ENCODE assay signal across 1 cellular context in the genomic region with DNA sequence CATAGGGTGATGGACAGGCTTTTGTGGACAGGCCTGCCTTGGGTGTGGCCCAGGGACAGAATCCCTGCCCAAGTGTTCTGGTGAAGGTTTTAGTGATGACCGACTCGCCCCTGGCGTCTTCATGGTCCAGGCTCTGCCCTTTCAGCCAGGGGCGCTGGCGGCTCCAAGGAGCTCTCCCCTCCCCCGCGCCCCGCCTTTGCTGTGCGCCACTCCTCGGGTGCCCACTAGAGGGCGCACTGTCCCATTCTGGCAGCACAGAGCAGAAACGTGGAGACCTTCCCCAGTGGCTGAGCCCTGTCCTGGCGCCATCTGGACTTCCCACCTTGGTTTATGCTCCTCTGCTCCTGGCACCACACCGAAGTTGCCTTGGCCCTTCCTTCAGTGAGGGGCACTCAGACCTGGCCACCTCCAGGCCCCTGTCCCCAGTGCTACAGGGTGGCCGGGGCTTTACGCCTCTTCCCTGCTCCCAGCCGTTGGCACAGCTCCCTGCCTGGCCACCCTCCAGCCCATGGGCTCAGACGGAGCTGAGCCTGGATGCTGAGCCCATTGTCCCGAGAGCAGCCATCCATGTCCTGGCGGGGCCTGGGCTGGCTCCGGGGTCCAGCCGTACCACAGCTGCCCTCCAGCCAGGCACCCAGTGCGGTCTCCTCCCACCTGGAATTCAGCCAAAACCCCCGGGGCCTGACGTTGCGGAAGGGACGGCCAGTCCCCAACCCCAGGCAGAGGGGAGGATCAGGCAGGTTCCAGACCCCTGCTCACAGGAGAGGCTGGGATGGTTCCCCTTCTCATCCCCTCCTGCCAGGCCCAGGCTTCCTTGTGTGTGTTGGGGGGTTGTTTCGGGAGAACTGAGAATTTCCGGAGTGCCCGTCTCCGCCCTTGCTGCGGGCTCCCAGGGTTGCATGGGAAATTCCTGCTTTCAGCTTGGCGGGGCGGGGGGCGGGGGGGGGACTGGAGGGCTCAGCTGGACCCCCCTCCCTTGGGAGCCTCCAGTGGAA.
TF ChIP-seq lines count a peak whose summit lies in the region.

No MANE protein-coding gene starts in this region.

TF ChIP-seq in HepG2, 621 proteins besides CTCF, POLR2A, EP300 and RAD21 (continued from another document and continues in another):
- TF ChIP-seq MAFG (CRISPR knock-in tag; IDR thresholded peaks at IDR 0.05) (no peak), YEATS4 (CRISPR knock-in tag; IDR thresholded peaks at IDR 0.05; ENCODE audit: borderline replicate concordance) (no peak), ZNF143 (CRISPR knock-in tag; IDR thresholded peaks at IDR 0.05) (0 out of 2 replicates have a peak, but pooled peaks have one; percentile 8), KLF11 (CRISPR knock-in tag; IDR thresholded peaks at IDR 0.05) (no peak), ZNF570 (CRISPR knock-in tag; IDR thresholded peaks at IDR 0.05; ENCODE audit: borderline replicate concordance) (no peak), REPIN1 (CRISPR knock-in tag; IDR thresholded peaks at IDR 0.05; ENCODE audit: borderline replicate concordance, low read depth) (no peak; the same call in 1 of the 2 replicates), ZNF598 (CRISPR knock-in tag; IDR thresholded peaks at IDR 0.05; ENCODE audit: borderline replicate concordance) (0 out of 2 replicates have a peak, but pooled peaks have one; percentile 53), HNF4A (CRISPR knock-in tag; IDR thresholded peaks at IDR 0.05) (no peak), PAWR (CRISPR knock-in tag; IDR thresholded peaks at IDR 0.05; ENCODE audit: borderline replicate concordance) (no peak), ZNF75D (CRISPR knock-in tag; IDR thresholded peaks at IDR 0.05; ENCODE audit: borderline replicate concordance) (no peak), U2AF1 (optimal IDR thresholded peaks at IDR 0.05; ENCODE audit: low read depth, low read length) (peak; percentile 48), ZNF724P (CRISPR knock-in tag; IDR thresholded peaks at IDR 0.05; ENCODE audit: borderline replicate concordance) (no peak), ZNF839 (CRISPR knock-in tag; IDR thresholded peaks at IDR 0.05; ENCODE audit: borderline replicate concordance) (no peak), MTA1 (CRISPR knock-in tag; IDR thresholded peaks at IDR 0.05; ENCODE audit: borderline replicate concordance) (no peak), KDM1A (CRISPR knock-in tag; IDR thresholded peaks at IDR 0.05) (no peak), SNAPC2 (CRISPR knock-in tag; IDR thresholded peaks at IDR 0.05) (no peak), ZNF101 (CRISPR knock-in tag; IDR thresholded peaks at IDR 0.05; ENCODE audit: borderline replicate concordance, low read depth) (no peak), NONO (IDR thresholded peaks at IDR 0.05) (no peak), NONO (CRISPR knock-in tag; conservative IDR thresholded peaks at IDR 0.05) (peak; percentile 70; the same call in 1 of the 2 replicates), ZNF558 (CRISPR knock-in tag; IDR thresholded peaks at IDR 0.05; ENCODE audit: borderline replicate concordance) (no peak), RXRA (CRISPR knock-in tag; IDR thresholded peaks at IDR 0.05) (peak; percentile 59; the same call in 1 of the 2 replicates), SRSF9 (IDR thresholded peaks at IDR 0.05; ENCODE audit: borderline replicate concordance, insufficient read depth, low read depth, low read length, poor library complexity, severe bottlenecking) (no peak), MED13 (CRISPR knock-in tag; IDR thresholded peaks at IDR 0.05) (no peak), NFKBIZ (CRISPR knock-in tag; IDR thresholded peaks at IDR 0.05) (no peak), DNMT1 (CRISPR knock-in tag; IDR thresholded peaks at IDR 0.05) (no peak), ETV5 (CRISPR knock-in tag; IDR thresholded peaks at IDR 0.05; ENCODE audit: borderline replicate concordance) (no peak; the same call in 1 of the 2 replicates), ZNF660 (CRISPR knock-in tag; IDR thresholded peaks at IDR 0.05; ENCODE audit: borderline replicate concordance, low read depth) (no peak), GPN1 (CRISPR knock-in tag; IDR thresholded peaks at IDR 0.05; ENCODE audit: borderline replicate concordance) (no peak), ZNF7 (CRISPR knock-in tag; IDR thresholded peaks at IDR 0.05) (no peak), ZFP82 (CRISPR knock-in tag; IDR thresholded peaks at IDR 0.05; ENCODE audit: borderline replicate concordance) (no peak), ZNF562 (CRISPR knock-in tag; IDR thresholded peaks at IDR 0.05; ENCODE audit: borderline replicate concordance) (no peak), ZNF30 (CRISPR knock-in tag; IDR thresholded peaks at IDR 0.05) (no peak), PCBP2 (optimal IDR thresholded peaks at IDR 0.05; ENCODE audit: low read depth, low read length, poor library complexity, severe bottlenecking) (no peak), ZNF224 (CRISPR knock-in tag; IDR thresholded peaks at IDR 0.05) (peak; percentile 49; the same call in 1 of the 2 replicates), ZNF878 (CRISPR knock-in tag; IDR thresholded peaks at IDR 0.05) (no peak), HHEX (CRISPR knock-in tag; IDR thresholded peaks at IDR 0.05) (no peak), CC2D1A (CRISPR knock-in tag; IDR thresholded peaks at IDR 0.05) (no peak), KDM5A (IDR thresholded peaks at IDR 0.05; ENCODE audit: borderline replicate concordance, low read length) (no peak), ZNF33A (CRISPR knock-in tag; IDR thresholded peaks at IDR 0.05; ENCODE audit: borderline replicate concordance) (no peak), RELA (CRISPR knock-in tag; IDR thresholded peaks at IDR 0.05) (no peak), SRY (CRISPR knock-in tag; IDR thresholded peaks at IDR 0.05) (peak; percentile 62; the same call in 1 of the 2 replicates), ZNF572 (CRISPR knock-in tag; IDR thresholded peaks at IDR 0.05) (no peak), HNRNPLL (IDR thresholded peaks at IDR 0.05; ENCODE audit: low read depth, low read length, poor library complexity, severe bottlenecking) (peak; percentile 26), NR2F6 (IDR thresholded peaks at IDR 0.05) (no peak), NR2F6 (CRISPR knock-in tag; IDR thresholded peaks at IDR 0.05) (peak; percentile 38; the same call in 1 of the 2 replicates), ZNF790 (CRISPR knock-in tag; IDR thresholded peaks at IDR 0.05; ENCODE audit: borderline replicate concordance) (no peak), ZNF282 (IDR thresholded peaks at IDR 0.05; ENCODE audit: partially characterized antibody) (no peak), SALL2 (CRISPR knock-in tag; IDR thresholded peaks at IDR 0.05) (no peak), ZNF12 (CRISPR knock-in tag; IDR thresholded peaks at IDR 0.05) (no peak), GLI4 (CRISPR knock-in tag; IDR thresholded peaks at IDR 0.05; ENCODE audit: borderline replicate concordance) (peak; percentile 51; the same call in 1 of the 2 replicates), PTBP1 (IDR thresholded peaks at IDR 0.05; ENCODE audit: low read depth, low read length, poor library complexity, severe bottlenecking) (no peak), PHF5A (CRISPR knock-in tag; IDR thresholded peaks at IDR 0.05; ENCODE audit: low read depth, unreplicated experiment) (no peak), KAT2B (IDR thresholded peaks at IDR 0.05; ENCODE audit: borderline replicate concordance, low read depth, low read length) (no peak)
- TF ChIP-seq, protein P1, sequence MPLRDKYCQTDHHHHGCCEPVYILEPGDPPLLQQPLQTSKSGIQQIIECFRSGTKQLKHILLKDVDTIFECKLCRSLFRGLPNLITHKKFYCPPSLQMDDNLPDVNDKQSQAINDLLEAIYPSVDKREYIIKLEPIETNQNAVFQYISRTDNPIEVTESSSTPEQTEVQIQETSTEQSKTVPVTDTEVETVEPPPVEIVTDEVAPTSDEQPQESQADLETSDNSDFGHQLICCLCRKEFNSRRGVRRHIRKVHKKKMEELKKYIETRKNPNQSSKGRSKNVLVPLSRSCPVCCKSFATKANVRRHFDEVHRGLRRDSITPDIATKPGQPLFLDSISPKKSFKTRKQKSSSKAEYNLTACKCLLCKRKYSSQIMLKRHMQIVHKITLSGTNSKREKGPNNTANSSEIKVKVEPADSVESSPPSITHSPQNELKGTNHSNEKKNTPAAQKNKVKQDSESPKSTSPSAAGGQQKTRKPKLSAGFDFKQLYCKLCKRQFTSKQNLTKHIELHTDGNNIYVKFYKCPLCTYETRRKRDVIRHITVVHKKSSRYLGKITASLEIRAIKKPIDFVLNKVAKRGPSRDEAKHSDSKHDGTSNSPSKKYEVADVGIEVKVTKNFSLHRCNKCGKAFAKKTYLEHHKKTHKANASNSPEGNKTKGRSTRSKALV (CRISPR knock-in tag; IDR thresholded peaks at IDR 0.05) = no peak
- TF ChIP-seq, protein P2, sequence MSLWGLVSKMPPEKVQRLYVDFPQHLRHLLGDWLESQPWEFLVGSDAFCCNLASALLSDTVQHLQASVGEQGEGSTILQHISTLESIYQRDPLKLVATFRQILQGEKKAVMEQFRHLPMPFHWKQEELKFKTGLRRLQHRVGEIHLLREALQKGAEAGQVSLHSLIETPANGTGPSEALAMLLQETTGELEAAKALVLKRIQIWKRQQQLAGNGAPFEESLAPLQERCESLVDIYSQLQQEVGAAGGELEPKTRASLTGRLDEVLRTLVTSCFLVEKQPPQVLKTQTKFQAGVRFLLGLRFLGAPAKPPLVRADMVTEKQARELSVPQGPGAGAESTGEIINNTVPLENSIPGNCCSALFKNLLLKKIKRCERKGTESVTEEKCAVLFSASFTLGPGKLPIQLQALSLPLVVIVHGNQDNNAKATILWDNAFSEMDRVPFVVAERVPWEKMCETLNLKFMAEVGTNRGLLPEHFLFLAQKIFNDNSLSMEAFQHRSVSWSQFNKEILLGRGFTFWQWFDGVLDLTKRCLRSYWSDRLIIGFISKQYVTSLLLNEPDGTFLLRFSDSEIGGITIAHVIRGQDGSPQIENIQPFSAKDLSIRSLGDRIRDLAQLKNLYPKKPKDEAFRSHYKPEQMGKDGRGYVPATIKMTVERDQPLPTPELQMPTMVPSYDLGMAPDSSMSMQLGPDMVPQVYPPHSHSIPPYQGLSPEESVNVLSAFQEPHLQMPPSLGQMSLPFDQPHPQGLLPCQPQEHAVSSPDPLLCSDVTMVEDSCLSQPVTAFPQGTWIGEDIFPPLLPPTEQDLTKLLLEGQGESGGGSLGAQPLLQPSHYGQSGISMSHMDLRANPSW (CRISPR knock-in tag; IDR thresholded peaks at IDR 0.05; ENCODE audit: borderline replicate concordance) = no peak
- TF ChIP-seq, protein P3, sequence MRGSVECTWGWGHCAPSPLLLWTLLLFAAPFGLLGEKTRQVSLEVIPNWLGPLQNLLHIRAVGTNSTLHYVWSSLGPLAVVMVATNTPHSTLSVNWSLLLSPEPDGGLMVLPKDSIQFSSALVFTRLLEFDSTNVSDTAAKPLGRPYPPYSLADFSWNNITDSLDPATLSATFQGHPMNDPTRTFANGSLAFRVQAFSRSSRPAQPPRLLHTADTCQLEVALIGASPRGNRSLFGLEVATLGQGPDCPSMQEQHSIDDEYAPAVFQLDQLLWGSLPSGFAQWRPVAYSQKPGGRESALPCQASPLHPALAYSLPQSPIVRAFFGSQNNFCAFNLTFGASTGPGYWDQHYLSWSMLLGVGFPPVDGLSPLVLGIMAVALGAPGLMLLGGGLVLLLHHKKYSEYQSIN (CRISPR knock-in tag; IDR thresholded peaks at IDR 0.05; ENCODE audit: borderline replicate concordance) = no peak
- TF ChIP-seq, protein P4, sequence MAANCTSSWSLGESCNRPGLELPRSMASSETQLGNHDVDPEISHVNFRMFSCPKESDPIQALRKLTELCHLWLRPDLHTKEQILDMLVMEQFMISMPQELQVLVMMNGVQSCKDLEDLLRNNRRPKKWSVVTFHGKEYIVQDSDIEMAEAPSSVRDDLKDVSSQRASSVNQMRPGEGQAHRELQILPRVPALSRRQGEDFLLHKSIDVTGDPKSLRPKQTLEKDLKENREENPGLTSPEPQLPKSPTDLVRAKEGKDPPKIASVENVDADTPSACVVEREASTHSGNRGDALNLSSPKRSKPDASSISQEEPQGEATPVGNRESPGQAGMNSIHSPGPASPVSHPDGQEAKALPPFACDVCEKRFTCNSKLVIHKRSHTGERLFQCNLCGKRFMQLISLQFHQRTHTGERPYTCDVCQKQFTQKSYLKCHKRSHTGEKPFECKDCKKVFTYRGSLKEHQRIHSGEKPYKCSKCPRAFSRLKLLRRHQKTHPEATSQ (CRISPR knock-in tag; IDR thresholded peaks at IDR 0.05; ENCODE audit: borderline replicate concordance) = no peak
- TF ChIP-seq, protein P5, sequence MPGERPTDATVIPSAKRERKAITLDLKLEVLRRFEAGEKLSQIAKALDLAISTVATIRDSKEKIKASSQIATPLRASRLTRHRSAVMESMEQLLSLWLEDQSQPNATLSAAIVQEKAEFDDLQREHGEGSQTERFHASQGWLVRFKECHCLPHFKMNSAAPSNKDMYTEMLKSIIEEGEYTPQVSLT (CRISPR knock-in tag; IDR thresholded peaks at IDR 0.05; ENCODE audit: borderline replicate concordance, low read depth) = no peak; the same call in 1 of the 2 replicates
- TF ChIP-seq, protein P6, sequence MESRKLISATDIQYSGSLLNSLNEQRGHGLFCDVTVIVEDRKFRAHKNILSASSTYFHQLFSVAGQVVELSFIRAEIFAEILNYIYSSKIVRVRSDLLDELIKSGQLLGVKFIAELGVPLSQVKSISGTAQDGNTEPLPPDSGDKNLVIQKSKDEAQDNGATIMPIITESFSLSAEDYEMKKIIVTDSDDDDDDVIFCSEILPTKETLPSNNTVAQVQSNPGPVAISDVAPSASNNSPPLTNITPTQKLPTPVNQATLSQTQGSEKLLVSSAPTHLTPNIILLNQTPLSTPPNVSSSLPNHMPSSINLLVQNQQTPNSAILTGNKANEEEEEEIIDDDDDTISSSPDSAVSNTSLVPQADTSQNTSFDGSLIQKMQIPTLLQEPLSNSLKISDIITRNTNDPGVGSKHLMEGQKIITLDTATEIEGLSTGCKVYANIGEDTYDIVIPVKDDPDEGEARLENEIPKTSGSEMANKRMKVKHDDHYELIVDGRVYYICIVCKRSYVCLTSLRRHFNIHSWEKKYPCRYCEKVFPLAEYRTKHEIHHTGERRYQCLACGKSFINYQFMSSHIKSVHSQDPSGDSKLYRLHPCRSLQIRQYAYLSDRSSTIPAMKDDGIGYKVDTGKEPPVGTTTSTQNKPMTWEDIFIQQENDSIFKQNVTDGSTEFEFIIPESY (CRISPR knock-in tag; IDR thresholded peaks at IDR 0.05) = peak; percentile 84
- TF ChIP-seq, protein P7, sequence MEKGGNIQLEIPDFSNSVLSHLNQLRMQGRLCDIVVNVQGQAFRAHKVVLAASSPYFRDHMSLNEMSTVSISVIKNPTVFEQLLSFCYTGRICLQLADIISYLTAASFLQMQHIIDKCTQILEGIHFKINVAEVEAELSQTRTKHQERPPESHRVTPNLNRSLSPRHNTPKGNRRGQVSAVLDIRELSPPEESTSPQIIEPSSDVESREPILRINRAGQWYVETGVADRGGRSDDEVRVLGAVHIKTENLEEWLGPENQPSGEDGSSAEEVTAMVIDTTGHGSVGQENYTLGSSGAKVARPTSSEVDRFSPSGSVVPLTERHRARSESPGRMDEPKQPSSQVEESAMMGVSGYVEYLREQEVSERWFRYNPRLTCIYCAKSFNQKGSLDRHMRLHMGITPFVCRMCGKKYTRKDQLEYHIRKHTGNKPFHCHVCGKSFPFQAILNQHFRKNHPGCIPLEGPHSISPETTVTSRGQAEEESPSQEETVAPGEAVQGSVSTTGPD (CRISPR knock-in tag; IDR thresholded peaks at IDR 0.05) = no peak
- TF ChIP-seq, protein P8, sequence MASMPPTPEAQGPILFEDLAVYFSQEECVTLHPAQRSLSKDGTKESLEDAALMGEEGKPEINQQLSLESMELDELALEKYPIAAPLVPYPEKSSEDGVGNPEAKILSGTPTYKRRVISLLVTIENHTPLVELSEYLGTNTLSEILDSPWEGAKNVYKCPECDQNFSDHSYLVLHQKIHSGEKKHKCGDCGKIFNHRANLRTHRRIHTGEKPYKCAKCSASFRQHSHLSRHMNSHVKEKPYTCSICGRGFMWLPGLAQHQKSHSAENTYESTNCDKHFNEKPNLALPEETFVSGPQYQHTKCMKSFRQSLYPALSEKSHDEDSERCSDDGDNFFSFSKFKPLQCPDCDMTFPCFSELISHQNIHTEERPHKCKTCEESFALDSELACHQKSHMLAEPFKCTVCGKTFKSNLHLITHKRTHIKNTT (CRISPR knock-in tag; IDR thresholded peaks at IDR 0.05) = no peak
